17 cellular contexts compared by ENCODE assay signal in the genomic region with DNA sequence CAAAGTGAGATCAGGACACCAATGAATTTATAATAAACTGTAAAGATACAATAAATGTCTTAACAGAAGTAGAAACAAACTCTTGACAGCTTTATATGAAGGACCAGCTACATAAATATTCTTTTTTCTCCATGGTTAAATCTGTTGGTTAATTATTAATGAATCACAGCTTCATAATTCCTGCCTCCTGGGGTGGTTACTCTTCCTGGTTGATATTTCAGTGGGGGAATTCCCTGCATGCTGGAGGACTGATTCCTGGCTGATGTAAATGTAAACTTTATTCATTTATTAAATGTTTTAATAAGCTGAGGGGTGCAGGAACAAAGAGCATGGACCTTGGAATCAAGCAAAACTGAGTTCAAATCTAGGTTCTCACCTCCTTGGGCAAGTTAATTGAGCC. TPM values are rescaled to one million over a fixed set of nuclear protein-coding genes. Genes with fewer than 3 reads are reported as not detected.
DNase-seq lines count a peak whose midpoint lies in the region; ATAC-seq, FAIRE-seq and TF ChIP-seq lines count a peak whose summit lies in the region.
"Had no signal": no experiment of that assay in that cellular context is flagged by ENCODE, and none has a peak within 500 bp of the region (broad histone marks: within the 10 kb centered on the region; RNA-seq: fewer than 3 reads in every experiment).

No MANE protein-coding gene starts in this region.

- intact Hi-C loops in Calu3 (cut with micrococcal nuclease; ENCODE audit: unreplicated experiment) = no loop called here

- CTCF ChIA-PET in Calu3 (lab: Charles Lee) = interaction anchor here (0.7 kb wide), 1 partner anchor 12 kb away, joined by 3 read pairs; no protein-coding TSS in a partner anchor

- no TSS peak for BruUV-seq in Calu3 (replicated peaks; lab: Mats Ljungman, UMichigan)

- no peak for ATAC-seq in HG02588 (IDR thresholded peaks at IDR 0.05; ENCODE audit: unreplicated experiment)
- ATAC-seq: CD8-positive, alpha-beta T cell; HCT116; Panc1 had no signal

- no peak overlapping the region for H3K4me3 Mint-ChIP-seq in Calu3 (ENCODE audit: low read depth, unreplicated experiment)
- no peak overlapping the region for H3K4me3 Mint-ChIP-seq in mesothelial cell of epicardium
- H3K4me3 Mint-ChIP-seq: CD8-positive, alpha-beta T cell had no signal

- DNase-seq in Calu3 = peak; percentile 20
- peak; percentile 34 for DNase-seq in RCC 7860 (ENCODE audit: low spot score)
- DNase-seq in renal cortical epithelial cell (ENCODE audit: low read depth) = peak; percentile 66
- no peak for DNase-seq in activated CD4-positive, alpha-beta T cell treated with anti-CD3 and anti-CD28 coated beads for 1 hour
- DNase-seq in mesothelial cell of epicardium (ENCODE audit: low spot score in 2 of 2, unreplicated experiment in 2 of 2) = no peak
- DNase-seq: BE2C; CD8-positive, alpha-beta T cell; MV-4-11; NCI-H1417 treated with DMSO at 0.1 percent for 48 hours; NCI-H2029 treated with DMSO at 0.1 percent for 48 hours; NCI-H510A treated with DMSO at 0.1 percent for 48 hours; SHP77 had no signal

- no peak for FAIRE-seq in RCC 7860 (lab: Jason Lieb, UNC)
- peak; percentile 99 for FAIRE-seq in islet of Langerhans (lab: Jason Lieb, UNC)
- FAIRE-seq: GM19239 had no signal

- H3K36me3 Mint-ChIP-seq in Calu3 (ENCODE audit: insufficient read depth, unreplicated experiment) (no peaks in the 10 kb centered on the region), mesothelial cell of epicardium (no peaks in the 10 kb centered on the region)
- H3K36me3 Mint-ChIP-seq: CD8-positive, alpha-beta T cell had no signal

- no peaks in the 10 kb centered on the region for H3K27me3 Mint-ChIP-seq in Calu3 (ENCODE audit: unreplicated experiment)
- H3K27me3 Mint-ChIP-seq in mesothelial cell of epicardium (ENCODE audit: low read depth) = peaks cover 3% of the 10 kb centered on the region

- H3K4me1 Mint-ChIP-seq in Calu3 (ENCODE audit: low read depth, unreplicated experiment) (peaks cover 38% of the 10 kb centered on the region), mesothelial cell of epicardium (peaks cover 4% of the 10 kb centered on the region)

- no peak for TF ChIP-seq CTCF in Calu3 (IDR thresholded peaks at IDR 0.05; ENCODE audit: unreplicated experiment)
- no peak for TF ChIP-seq CTCF in mesothelial cell of epicardium (IDR thresholded peaks at IDR 0.05; ENCODE audit: unreplicated experiment)

- no peaks in the 10 kb centered on the region for H3K9me3 Mint-ChIP-seq in Calu3 (ENCODE audit: low read depth, unreplicated experiment)
- H3K9me3 Mint-ChIP-seq in mesothelial cell of epicardium = no peaks in the 10 kb centered on the region
- H3K9me3 Mint-ChIP-seq: CD8-positive, alpha-beta T cell had no signal

- H3K27ac Mint-ChIP-seq in Calu3 (ENCODE audit: unreplicated experiment) (no peak overlapping the region), mesothelial cell of epicardium (no peak overlapping the region)
- H3K27ac Mint-ChIP-seq: CD8-positive, alpha-beta T cell had no signal

RNA-seq across cellular contexts. Expression of a gene that starts 16.2 kb away (rescaled TPM):
- total RNA-seq in Calu3 (2022) = 2.2 and 3.7 TPM in 2 replicates
- total RNA-seq in renal cortical epithelial cell = 1.6 and 3.1 TPM in 2 replicates
- total RNA-seq in mesothelial cell of epicardium = 3.6 to 4.0 TPM (median 3.9 TPM) in 3 replicates

Comparison
In these comparisons a context has a peak if more than half of its experiments do, and no peak if none do; other contexts are left out.
1. DNase-seq: peak in Calu3 (single experiment), RCC 7860 (single experiment) and renal cortical epithelial cell (single experiment); none in activated CD4-positive, alpha-beta T cell treated with anti-CD3 and anti-CD28 coated beads for 1 hour (single experiment) and mesothelial cell of epicardium (0 of 2).